ENCODE assay signal across 18 cellular contexts in genomic region chr4:682490-683172, GRCh38. TPM values are rescaled to one million over a fixed set of nuclear protein-coding genes. Genes with fewer than 3 reads are reported as not detected.
A peak's percentile ranks its signal among the peaks of the same experiment; 100 is the strongest.
DNase-seq lines count a peak whose midpoint lies in the region; ATAC-seq and FAIRE-seq lines count a peak whose summit lies in the region.
"Had no signal": no experiment of that assay in that cellular context is flagged by ENCODE, and none has a peak within 500 bp of the region (broad histone marks: within the 10 kb centered on the region; RNA-seq: fewer than 3 reads in every experiment).

No MANE protein-coding gene starts in this region.

- H3K4me1 ChIP-seq in small intestine (ENCODE audit: control insufficient read depth in 2 of 2, insufficient read depth in 1 of 2, low read depth in 1 of 2, low read length in 1 of 2) = peaks cover 0 to 7% of the 10 kb centered on the region in 2 donors

- no peaks in the 10 kb centered on the region for H3K36me3 ChIP-seq in small intestine (ENCODE audit: control insufficient read depth in 2 of 2, insufficient read depth in 2 of 2, low read length in 2 of 2)
- no peaks in the 10 kb centered on the region for H3K36me3 ChIP-seq in MG63

- 29 to 79% (median 38%) methylated on average over 23 of the region's 23 CpGs for WGBS in small intestine, 3 donors

- FAIRE-seq in small intestine (lab: Jason Lieb, UNC) = no peak
- FAIRE-seq: GM12892, RCC 7860 had no signal

- no peak overlapping the region for H3K27ac Mint-ChIP-seq in activated naive CD8-positive, alpha-beta T cell
- H3K27ac Mint-ChIP-seq in activated naive CD8-positive, alpha-beta T cell treated with anti-CD3 and anti-CD28 coated beads, Interleukin-2, amount 50 U/mL, for 24 hours = no peak overlapping the region
- H3K27ac Mint-ChIP-seq in central memory CD8-positive, alpha-beta T cell (ENCODE audit: low read depth) = no peak overlapping the region
- H3K27ac Mint-ChIP-seq: activated CD4-positive, alpha-beta T cell treated with anti-CD3 and anti-CD28 coated beads, Interleukin-2, amount 10 ng/mL, durations not matched to agents 24 days and 14 days; activated T-cell treated with anti-CD3 and anti-CD28 coated beads, Interleukin-2, amount 50 U/mL, for 72 hours; HFFc6; T-helper 1 cell treated with Interleukin-12 subunit alpha and Interleukin-12 subunit beta and Interleukin-4 antibody, amounts not matched to agents 30 μg/mL and 1 μg/mL, for 36 hours had no signal

- peaks cover 3% of the 10 kb centered on the region for H3K4me1 Mint-ChIP-seq in activated naive CD8-positive, alpha-beta T cell (ENCODE audit: low read depth)
- peaks cover 9% of the 10 kb centered on the region for H3K4me1 Mint-ChIP-seq in activated naive CD8-positive, alpha-beta T cell treated with anti-CD3 and anti-CD28 coated beads, Interleukin-2, amount 50 U/mL, for 24 hours
- H3K4me1 Mint-ChIP-seq in central memory CD8-positive, alpha-beta T cell = no peaks in the 10 kb centered on the region

- no peaks in the 10 kb centered on the region for H3K36me3 Mint-ChIP-seq in activated naive CD8-positive, alpha-beta T cell
- no peaks in the 10 kb centered on the region for H3K36me3 Mint-ChIP-seq in activated naive CD8-positive, alpha-beta T cell treated with anti-CD3 and anti-CD28 coated beads, Interleukin-2, amount 50 U/mL, for 24 hours (ENCODE audit: low read depth)
- H3K36me3 Mint-ChIP-seq in central memory CD8-positive, alpha-beta T cell (ENCODE audit: insufficient read depth) = peaks cover 1% of the 10 kb centered on the region

- peak overlapping the region; percentile 7 for H3K4me3 Mint-ChIP-seq in activated naive CD8-positive, alpha-beta T cell
- H3K4me3 Mint-ChIP-seq in activated naive CD8-positive, alpha-beta T cell treated with anti-CD3 and anti-CD28 coated beads, Interleukin-2, amount 50 U/mL, for 24 hours = no peak overlapping the region
- peak overlapping the region; percentile 52 for H3K4me3 Mint-ChIP-seq in central memory CD8-positive, alpha-beta T cell
- H3K4me3 Mint-ChIP-seq: activated CD4-positive, alpha-beta T cell treated with anti-CD3 and anti-CD28 coated beads, Interleukin-2, amount 10 ng/mL, durations not matched to agents 24 days and 14 days; activated T-cell treated with anti-CD3 and anti-CD28 coated beads, Interleukin-2, amount 50 U/mL, for 72 hours; HFFc6; T-helper 1 cell treated with Interleukin-12 subunit alpha and Interleukin-12 subunit beta and Interleukin-4 antibody, amounts not matched to agents 30 μg/mL and 1 μg/mL, for 36 hours had no signal

- H3K9me3 Mint-ChIP-seq in activated naive CD8-positive, alpha-beta T cell (ENCODE audit: low read depth) = no peaks in the 10 kb centered on the region
- no peaks in the 10 kb centered on the region for H3K9me3 Mint-ChIP-seq in activated naive CD8-positive, alpha-beta T cell treated with anti-CD3 and anti-CD28 coated beads, Interleukin-2, amount 50 U/mL, for 24 hours
- H3K9me3 Mint-ChIP-seq in central memory CD8-positive, alpha-beta T cell = no peaks in the 10 kb centered on the region
- H3K9me3 Mint-ChIP-seq: activated CD4-positive, alpha-beta T cell treated with anti-CD3 and anti-CD28 coated beads, Interleukin-2, amount 10 ng/mL, durations not matched to agents 24 days and 14 days; activated T-cell treated with anti-CD3 and anti-CD28 coated beads, Interleukin-2, amount 50 U/mL, for 72 hours; HFFc6; T-helper 1 cell treated with Interleukin-12 subunit alpha and Interleukin-12 subunit beta and Interleukin-4 antibody, amounts not matched to agents 30 μg/mL and 1 μg/mL, for 36 hours had no signal

- no peak overlapping the region for H3K27ac ChIP-seq in small intestine (ENCODE audit: low read depth in 1 of 2, low read length in 1 of 2)

- DNase-seq in activated naive CD8-positive, alpha-beta T cell treated with anti-CD3 and anti-CD28 coated beads, Interleukin-2, amount 50 U/mL, for 24 hours = no peak
- DNase-seq in Daoy (ENCODE audit: low read depth) = peak; percentile 3
- no peak for DNase-seq in central memory CD8-positive, alpha-beta T cell (ENCODE audit: low spot score in 2 of 2)
- DNase-seq in small intestine = peak; percentile 38
- DNase-seq in foreskin melanocyte = no peak
- no peak for DNase-seq in MG63
- no peak for DNase-seq in anterior cingulate cortex (lab: John Stamatoyannopoulos, UW)
- DNase-seq: activated CD4-positive, alpha-beta T cell treated with anti-CD3 and anti-CD28 coated beads, Interleukin-2, amount 10 ng/mL, durations not matched to agents 24 days and 14 days; activated T-cell treated with anti-CD3 and anti-CD28 coated beads, Interleukin-2, amount 50 U/mL, for 72 hours; AML-193; effector CD8-positive, alpha-beta T cell; HFFc6; mesendoderm had no signal

- no peak for ATAC-seq in activated naive CD8-positive, alpha-beta T cell treated with anti-CD3 and anti-CD28 coated beads, Interleukin-2, amount 50 U/mL, for 24 hours
- no peak for ATAC-seq in central memory CD8-positive, alpha-beta T cell (replicated peaks; ENCODE audit: extremely low read depth, poor library complexity, severe bottlenecking)
- ATAC-seq: activated T-cell treated with anti-CD3 and anti-CD28 coated beads, Interleukin-2, amount 50 U/mL, for 72 hours had no signal

- peaks cover 5% of the 10 kb centered on the region for H3K27me3 Mint-ChIP-seq in activated naive CD8-positive, alpha-beta T cell
- peaks cover 4% of the 10 kb centered on the region for H3K27me3 Mint-ChIP-seq in activated naive CD8-positive, alpha-beta T cell treated with anti-CD3 and anti-CD28 coated beads, Interleukin-2, amount 50 U/mL, for 24 hours
- peaks cover 5% of the 10 kb centered on the region for H3K27me3 Mint-ChIP-seq in central memory CD8-positive, alpha-beta T cell

- H3K9me3 ChIP-seq in small intestine (ENCODE audit: control insufficient read depth, low read depth) = no peaks in the 10 kb centered on the region
- no peaks in the 10 kb centered on the region for H3K9me3 ChIP-seq in MG63
- H3K9me3 ChIP-seq: upper lobe of left lung had no signal

- H3K27me3 ChIP-seq in small intestine (ENCODE audit: control insufficient read depth in 2 of 2, insufficient read depth in 2 of 2, low read length in 2 of 2) = no peaks in the 10 kb centered on the region
- H3K27me3 ChIP-seq in MG63 = no peaks in the 10 kb centered on the region
- H3K27me3 ChIP-seq: upper lobe of left lung had no signal

- H3K4me3 ChIP-seq in small intestine (ENCODE audit: low read depth in 1 of 2, low read length in 2 of 2) (no peak overlapping the region), MG63 (no peak overlapping the region)

RNA-seq across cellular contexts. Expression of gene SLC49A3, which starts 6.3 kb away (rescaled TPM):
- not detected in 2 replicates for total RNA-seq in Daoy (2014; rRNA removed; shearing (Covaris generic))
- polyA plus RNA-seq in small intestine = 1 to 10 TPM; 3.4 to 7.8 (median 3.5) TPM
- total RNA-seq in MG63 (2014; rRNA removed; shearing (Covaris generic); ENCODE audit: low replicate concordance) = 0.49 TPM in 1 of 2 replicates, not detected in the other

RNA-seq across cellular contexts. Expression of gene MYL5, which starts 8.3 kb away (rescaled TPM):
- total RNA-seq in Daoy (2014; rRNA removed; shearing (Covaris generic)) = 2.2 and 6.1 TPM in 2 replicates
- polyA plus RNA-seq in small intestine = 100 to 1,000 TPM in 2 of 3 donors, 10 to 100 TPM in 1; 36.1 to 316 (median 266) TPM
- total RNA-seq in MG63 (2014; rRNA removed; shearing (Covaris generic); ENCODE audit: low replicate concordance) = 1.2 TPM in 1 of 2 replicates, not detected in the other

RNA-seq across cellular contexts. Expression of gene ATP5ME, which starts 8.6 kb away (rescaled TPM):
- total RNA-seq in Daoy (2014; rRNA removed; shearing (Covaris generic)) = 101 and 109 TPM in 2 replicates
- polyA plus RNA-seq in small intestine = 1,000 to 10,000 TPM in 1 of 3 donors, 100 to 1,000 TPM in 2; 806 to 1,305 (median 980) TPM
- 183 TPM in 1 of 2 replicates, not detected in the other for total RNA-seq in MG63 (2014; rRNA removed; shearing (Covaris generic); ENCODE audit: low replicate concordance)

RNA-seq across cellular contexts. Expression of gene PCGF3, which starts 23.0 kb away (rescaled TPM):
- 26.5 TPM in 2 replicates for total RNA-seq in Daoy (2014; rRNA removed; shearing (Covaris generic))
- polyA plus RNA-seq in small intestine = 10 to 100 TPM; 27.3 to 71.6 (median 40.6) TPM
- total RNA-seq in MG63 (2014; rRNA removed; shearing (Covaris generic); ENCODE audit: low replicate concordance) = 9.9 and 25.5 TPM in 2 replicates

RNA-seq across cellular contexts. Expression of gene PDE6B, which starts 57.3 kb away (rescaled TPM):
- 0.51 and 4.2 TPM in 2 replicates for total RNA-seq in Daoy (2014; rRNA removed; shearing (Covaris generic))
- polyA plus RNA-seq in small intestine = 1 to 10 TPM in 1 of 3 donors, not detected in 2; 1.8 TPM
- total RNA-seq in MG63 (2014; rRNA removed; shearing (Covaris generic); ENCODE audit: low replicate concordance) = 0.10 TPM in 1 of 2 replicates, not detected in the other
- total RNA-seq: HFFc6 had no signal

Comparison
In these comparisons a context has a peak if more than half of its experiments do, and no peak if none do; other contexts are left out.
1. DNase-seq: peak in Daoy (single experiment) and small intestine (single experiment); none in activated naive CD8-positive, alpha-beta T cell treated with anti-CD3 and anti-CD28 coated beads, Interleukin-2, amount 50 U/mL, for 24 hours (single experiment), central memory CD8-positive, alpha-beta T cell (0 of 2), foreskin melanocyte (single experiment), MG63 (single experiment) and anterior cingulate cortex (0 of 58).